Comparison of ENCODE assay signal across 15 cellular contexts in the genomic region with DNA sequence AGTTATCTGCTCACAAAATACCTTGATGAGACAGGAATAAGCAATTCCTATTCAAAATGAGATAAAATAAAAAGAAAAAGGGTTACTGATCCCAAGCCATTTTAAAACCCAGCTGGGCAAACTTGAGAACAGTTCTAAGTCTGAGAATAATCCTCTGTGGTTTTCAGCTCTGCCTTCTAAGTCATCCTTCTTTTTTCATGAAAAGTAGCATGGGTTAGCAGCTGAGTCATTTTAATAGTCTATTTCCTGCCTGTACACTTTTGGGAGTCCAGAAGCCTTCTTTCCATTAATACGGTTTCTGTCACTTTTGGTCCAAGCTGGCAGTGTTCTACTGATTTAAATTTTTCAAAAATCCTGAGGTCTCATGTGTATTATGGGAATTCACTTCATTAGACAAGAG.
A peak's percentile ranks its signal among the peaks of the same experiment; 100 is the strongest.
DNase-seq lines count a peak whose midpoint lies in the region; ATAC-seq and TF ChIP-seq lines count a peak whose summit lies in the region.
"Had no signal": no experiment of that assay in that cellular context is flagged by ENCODE, and none has a peak within 500 bp of the region (broad histone marks: within the 10 kb centered on the region; RNA-seq: fewer than 3 reads in every experiment).

No MANE protein-coding gene starts in this region.

- no peak for ATAC-seq in GM18870 (IDR thresholded peaks at IDR 0.05; ENCODE audit: unreplicated experiment)
- ATAC-seq in GM19452 (IDR thresholded peaks at IDR 0.05; ENCODE audit: unreplicated experiment): no peak
- ATAC-seq in GM18520 (IDR thresholded peaks at IDR 0.05; ENCODE audit: unreplicated experiment): no peak
- ATAC-seq: effector memory CD8-positive, alpha-beta T cell had no signal

- DNase-seq in EL: peak; percentile 46
- DNase-seq in OCI-M1 (lab: John Stamatoyannopoulos, UW): peak; percentile 43
- DNase-seq in choroid plexus epithelial cell (ENCODE audit: low read depth): peak; percentile 15
- DNase-seq in renal cortical epithelial cell (ENCODE audit: low read depth): peak; percentile 66
- no peak for DNase-seq in NCI-H187 (lab: John Stamatoyannopoulos, UW)
- DNase-seq: activated gamma-delta T cell; CD4-positive, CD25-positive, alpha-beta regulatory T cell; effector memory CD8-positive, alpha-beta T cell; immature natural killer cell; NCI-H1092; NCI-H2171 treated with DMSO at 0.1 percent for 48 hours; occipital lobe had no signal

- H3K4me3 ChIP-seq in choroid plexus epithelial cell (ENCODE audit: low read depth, low read length): no peak overlapping the region

- TF ChIP-seq CTCF in choroid plexus epithelial cell (conservative IDR thresholded peaks at IDR 0.05; ENCODE audit: low read depth, low read length): no peak

Comparison
In these comparisons a context has a peak if more than half of its experiments do, and no peak if none do; other contexts are left out.
1. DNase-seq: peak in EL (single experiment), OCI-M1 (single experiment), choroid plexus epithelial cell (single experiment) and renal cortical epithelial cell (single experiment); none in NCI-H187 (0 of 2).